20 cellular contexts compared by ENCODE assay signal in the genomic region with DNA sequence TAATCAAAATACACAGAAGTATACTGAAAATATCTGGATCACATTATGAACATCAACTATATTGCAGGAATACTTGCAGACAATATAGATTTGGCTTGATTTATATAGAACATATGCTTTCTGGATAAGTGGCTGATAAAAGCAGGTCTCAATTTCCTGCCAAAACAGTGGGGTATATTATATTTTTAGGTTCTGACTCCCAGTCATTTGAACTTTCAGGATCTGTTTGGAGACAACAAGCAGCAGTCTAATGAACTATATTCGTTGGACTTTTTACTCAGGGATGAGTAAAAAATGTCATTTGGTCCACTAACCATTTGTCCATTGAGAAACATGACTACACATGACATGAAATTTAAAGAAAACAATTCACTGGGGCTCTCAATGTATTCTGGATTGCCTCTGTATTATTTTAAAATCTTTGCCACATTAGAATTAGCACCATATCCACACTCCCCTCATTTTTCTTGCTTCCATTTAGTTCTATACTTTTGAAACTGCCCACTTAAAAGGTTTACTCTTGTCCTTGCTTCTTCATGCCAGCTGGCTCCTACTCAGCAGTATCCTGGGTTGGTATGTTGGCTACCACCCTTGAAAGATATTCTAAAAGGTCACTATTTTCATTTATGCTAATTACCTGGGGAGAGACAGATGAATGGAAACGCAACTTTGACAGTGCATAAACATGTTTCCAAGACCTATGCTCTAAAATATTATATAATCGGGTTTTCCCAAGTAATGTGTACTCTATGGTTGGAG.
"Had no signal": no experiment of that assay in that cellular context is flagged by ENCODE, and none has a peak within 500 bp of the region (broad histone marks: within the 10 kb centered on the region; RNA-seq: fewer than 3 reads in every experiment).

No MANE protein-coding gene starts in this region.

- ATAC-seq: activated T-cell treated with anti-CD3 and anti-CD28 coated beads, Interleukin-2, amount 50 U/mL, for 4 hours; natural killer cell treated with Interleukin-12 subunit alpha and Interleukin-12 subunit beta and Interleukin-15 and Interleukin-18, amount 100 ng/mL, for 72 hours; stimulated activated naive CD8-positive, alpha-beta T cell treated with anti-CD3 and anti-CD28 coated beads, Interleukin-15, amount 100 ng/mL, for 72 hours; T-cell had no signal

- H2AFZ ChIP-seq: hepatocyte had no signal

- H3K27ac ChIP-seq: hepatocyte, suprapubic skin had no signal

- H3K4me2 ChIP-seq: hepatocyte had no signal

- H3K4me3 ChIP-seq: ascending aorta, esophagus muscularis mucosa, hepatocyte, suprapubic skin had no signal

- H3K9me3 ChIP-seq: ascending aorta, esophagus muscularis mucosa, suprapubic skin had no signal

- DNase-seq: activated CD4-positive, alpha-beta T cell treated with anti-CD3 and anti-CD28 coated beads, Interleukin-2, amount 10 ng/mL, durations not matched to agents 24 days and 14 days; activated CD4-positive, CD25-positive, alpha-beta regulatory T cell; activated CD8-positive, alpha-beta memory T cell treated with anti-CD3 and anti-CD28 coated beads, Interleukin-2, amount 50 U/mL, for 4 hours; activated naive CD4-positive, alpha-beta T cell treated with anti-CD3 and anti-CD28 coated beads for 36 hours; activated T-cell treated with anti-CD3 and anti-CD28 coated beads, Interleukin-2, amount 50 U/mL, for 4 hours; cerebellar nuclear complex; effector CD8-positive, alpha-beta T cell; nucleus accumbens; small intestine; stimulated activated CD4-positive, alpha-beta T cell treated with anti-CD3 and anti-CD28 coated beads, Interleukin-15, amount 100 ng/mL, for 24 hours; stimulated activated CD4-positive, alpha-beta T cell treated with anti-CD3 and anti-CD28 coated beads, Interleukin-4, amount 100 ng/mL, for 1 hour; stimulated activated naive CD8-positive, alpha-beta T cell treated with anti-CD3 and anti-CD28 coated beads, Interleukin-15, amount 100 ng/mL, for 72 hours; T-cell; T-helper 9 cell; trophoblast cell had no signal

- H3K36me3 ChIP-seq: esophagus muscularis mucosa, suprapubic skin had no signal

- H3K27me3 ChIP-seq: ascending aorta, esophagus muscularis mucosa, hepatocyte, suprapubic skin had no signal
